1 cellular context compared by ENCODE assay signal in the genomic region with DNA sequence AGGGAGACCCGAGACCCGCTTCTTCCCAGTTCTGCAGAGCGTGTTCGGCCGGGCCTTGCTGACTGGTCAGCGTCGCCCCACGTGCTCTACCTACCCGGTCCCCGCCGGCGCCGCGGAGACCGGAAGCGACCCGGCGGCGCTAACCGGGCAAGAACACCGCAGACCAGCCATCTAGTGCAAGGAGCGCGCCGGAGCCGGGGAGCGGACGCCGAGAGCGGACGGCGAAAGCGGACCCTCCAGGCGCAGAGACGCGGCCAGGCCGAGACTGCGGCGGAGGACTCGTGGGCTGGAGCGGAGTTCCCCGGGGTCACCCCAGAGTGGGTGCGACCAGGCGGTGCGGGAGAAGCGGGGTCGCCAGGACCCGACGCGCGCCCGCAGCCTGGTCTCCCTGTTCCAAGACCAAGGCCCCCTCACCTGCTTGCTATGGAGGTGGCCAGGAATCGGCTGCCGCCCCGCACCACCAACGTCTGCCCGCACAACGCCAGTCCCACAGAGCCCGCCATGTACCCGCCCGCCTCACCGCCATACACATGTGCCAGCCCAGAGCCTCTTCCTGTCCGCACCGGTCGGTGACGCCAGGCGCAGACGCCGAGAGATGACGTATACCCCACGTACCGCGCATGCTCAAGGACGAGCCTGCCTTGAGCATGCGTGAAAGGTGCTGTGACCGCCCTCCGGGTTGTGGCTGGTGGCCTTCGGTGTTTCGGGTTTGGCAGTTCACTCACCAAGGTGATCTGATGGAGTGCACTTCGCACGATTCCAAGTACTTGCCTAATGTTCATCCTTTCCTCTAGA.
TF ChIP-seq lines count a peak whose summit lies in the region.

WDR4 (minus strand) TSS at position 547 of the 795 bp plus-strand sequence; CDS start at position 503, 44 bp downstream.

TF ChIP-seq in K562, 482 proteins besides CTCF, POLR2A, EP300 and RAD21 (continued from another document and continues in another):
- TF ChIP-seq BCLAF1 (IDR thresholded peaks at IDR 0.05; ENCODE audit: borderline replicate concordance in 1 of 2, control insufficient read depth in 1 of 2, low read depth in 2 of 2, low read length in 1 of 2) (no peak), ZBTB5 (IDR thresholded peaks at IDR 0.05) (no peak), JUND (IDR thresholded peaks at IDR 0.05; ENCODE audit: borderline replicate concordance, low read depth, low read length) (peak; percentile 93), JUND (tag; IDR thresholded peaks at IDR 0.05; ENCODE audit: borderline replicate concordance, low read depth, low read length) (peak; percentile 81; the same call in 2 of the 3 replicates), ATF2 (CRISPR knock-in tag; IDR thresholded peaks at IDR 0.05) (peak; percentile 23; the same call in 1 of the 2 replicates), ZNF134 (CRISPR knock-in tag; conservative IDR thresholded peaks at IDR 0.05) (no peak), BMI1 (IDR thresholded peaks at IDR 0.05; ENCODE audit: low read length) (no peak), KDM4B (IDR thresholded peaks at IDR 0.05; ENCODE audit: borderline replicate concordance in 2 of 2, low read depth in 1 of 2) (no peak), ZNF589 (CRISPR knock-in tag; IDR thresholded peaks at IDR 0.05; ENCODE audit: low read depth) (no peak), PRPF4 (IDR thresholded peaks at IDR 0.05; ENCODE audit: insufficient read depth, low read depth, low read length, poor library complexity, severe bottlenecking) (peak; percentile 93), GTF2A2 (tag; IDR thresholded peaks at IDR 0.05) (0 out of 2 replicates have a peak, but pooled peaks have one; percentile 61), TARDBP (IDR thresholded peaks at IDR 0.05) (no peak), POU5F1 (IDR thresholded peaks at IDR 0.05; ENCODE audit: borderline replicate concordance, low read depth, low read length, partially characterized antibody) (peak; percentile 93), ZNF197 (CRISPR knock-in tag; IDR thresholded peaks at IDR 0.05; ENCODE audit: low read depth) (no peak), NELFE (IDR thresholded peaks at IDR 0.05; ENCODE audit: insufficient read depth, insufficient read length) (no peak), CHCHD3 (CRISPR knock-in tag; IDR thresholded peaks at IDR 0.05) (no peak), STAT6 (CRISPR knock-in tag; IDR thresholded peaks at IDR 0.05) (no peak), GATAD2B (IDR thresholded peaks at IDR 0.05; ENCODE audit: borderline replicate concordance) (no peak), ZNF217 (CRISPR knock-in tag; IDR thresholded peaks at IDR 0.05) (no peak), TRIM24 (IDR thresholded peaks at IDR 0.05) (peak in 1 of 2 experiments; percentile 56; a peak in 2 of 4 replicates), HCFC1 (IDR thresholded peaks at IDR 0.05; ENCODE audit: low read depth, low read length) (peak; percentile 91), ZC3H11A (IDR thresholded peaks at IDR 0.05; ENCODE audit: low read depth, low read length) (peak; percentile 64; the same call in 1 of the 2 replicates), HEY1 (CRISPR knock-in tag; IDR thresholded peaks at IDR 0.05; ENCODE audit: borderline replicate concordance) (no peak), SIRT6 (IDR thresholded peaks at IDR 0.05; ENCODE audit: low read depth, low read length) (no peak), ZNF239 (CRISPR knock-in tag; IDR thresholded peaks at IDR 0.05) (no peak; the same call in 1 of the 2 replicates)
- TF ChIP-seq, protein P1, sequence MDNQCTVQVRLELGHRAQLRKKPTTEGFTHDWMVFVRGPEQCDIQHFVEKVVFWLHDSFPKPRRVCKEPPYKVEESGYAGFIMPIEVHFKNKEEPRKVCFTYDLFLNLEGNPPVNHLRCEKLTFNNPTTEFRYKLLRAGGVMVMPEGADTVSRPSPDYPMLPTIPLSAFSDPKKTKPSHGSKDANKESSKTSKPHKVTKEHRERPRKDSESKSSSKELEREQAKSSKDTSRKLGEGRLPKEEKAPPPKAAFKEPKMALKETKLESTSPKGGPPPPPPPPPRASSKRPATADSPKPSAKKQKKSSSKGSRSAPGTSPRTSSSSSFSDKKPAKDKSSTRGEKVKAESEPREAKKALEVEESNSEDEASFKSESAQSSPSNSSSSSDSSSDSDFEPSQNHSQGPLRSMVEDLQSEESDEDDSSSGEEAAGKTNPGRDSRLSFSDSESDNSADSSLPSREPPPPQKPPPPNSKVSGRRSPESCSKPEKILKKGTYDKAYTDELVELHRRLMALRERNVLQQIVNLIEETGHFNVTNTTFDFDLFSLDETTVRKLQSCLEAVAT (IDR thresholded peaks at IDR 0.05) = no peak
- TF ChIP-seq, protein P2, sequence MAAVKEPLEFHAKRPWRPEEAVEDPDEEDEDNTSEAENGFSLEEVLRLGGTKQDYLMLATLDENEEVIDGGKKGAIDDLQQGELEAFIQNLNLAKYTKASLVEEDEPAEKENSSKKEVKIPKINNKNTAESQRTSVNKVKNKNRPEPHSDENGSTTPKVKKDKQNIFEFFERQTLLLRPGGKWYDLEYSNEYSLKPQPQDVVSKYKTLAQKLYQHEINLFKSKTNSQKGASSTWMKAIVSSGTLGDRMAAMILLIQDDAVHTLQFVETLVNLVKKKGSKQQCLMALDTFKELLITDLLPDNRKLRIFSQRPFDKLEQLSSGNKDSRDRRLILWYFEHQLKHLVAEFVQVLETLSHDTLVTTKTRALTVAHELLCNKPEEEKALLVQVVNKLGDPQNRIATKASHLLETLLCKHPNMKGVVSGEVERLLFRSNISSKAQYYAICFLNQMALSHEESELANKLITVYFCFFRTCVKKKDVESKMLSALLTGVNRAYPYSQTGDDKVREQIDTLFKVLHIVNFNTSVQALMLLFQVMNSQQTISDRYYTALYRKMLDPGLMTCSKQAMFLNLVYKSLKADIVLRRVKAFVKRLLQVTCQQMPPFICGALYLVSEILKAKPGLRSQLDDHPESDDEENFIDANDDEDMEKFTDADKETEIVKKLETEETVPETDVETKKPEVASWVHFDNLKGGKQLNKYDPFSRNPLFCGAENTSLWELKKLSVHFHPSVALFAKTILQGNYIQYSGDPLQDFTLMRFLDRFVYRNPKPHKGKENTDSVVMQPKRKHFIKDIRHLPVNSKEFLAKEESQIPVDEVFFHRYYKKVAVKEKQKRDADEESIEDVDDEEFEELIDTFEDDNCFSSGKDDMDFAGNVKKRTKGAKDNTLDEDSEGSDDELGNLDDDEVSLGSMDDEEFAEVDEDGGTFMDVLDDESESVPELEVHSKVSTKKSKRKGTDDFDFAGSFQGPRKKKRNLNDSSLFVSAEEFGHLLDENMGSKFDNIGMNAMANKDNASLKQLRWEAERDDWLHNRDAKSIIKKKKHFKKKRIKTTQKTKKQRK (IDR thresholded peaks at IDR 0.05; ENCODE audit: borderline replicate concordance, low read depth, low read length) = no peak
- TF ChIP-seq, protein P3, sequence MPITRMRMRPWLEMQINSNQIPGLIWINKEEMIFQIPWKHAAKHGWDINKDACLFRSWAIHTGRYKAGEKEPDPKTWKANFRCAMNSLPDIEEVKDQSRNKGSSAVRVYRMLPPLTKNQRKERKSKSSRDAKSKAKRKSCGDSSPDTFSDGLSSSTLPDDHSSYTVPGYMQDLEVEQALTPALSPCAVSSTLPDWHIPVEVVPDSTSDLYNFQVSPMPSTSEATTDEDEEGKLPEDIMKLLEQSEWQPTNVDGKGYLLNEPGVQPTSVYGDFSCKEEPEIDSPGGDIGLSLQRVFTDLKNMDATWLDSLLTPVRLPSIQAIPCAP (CRISPR knock-in tag; IDR thresholded peaks at IDR 0.05; ENCODE audit: borderline replicate concordance) = no peak
- TF ChIP-seq, protein P4, sequence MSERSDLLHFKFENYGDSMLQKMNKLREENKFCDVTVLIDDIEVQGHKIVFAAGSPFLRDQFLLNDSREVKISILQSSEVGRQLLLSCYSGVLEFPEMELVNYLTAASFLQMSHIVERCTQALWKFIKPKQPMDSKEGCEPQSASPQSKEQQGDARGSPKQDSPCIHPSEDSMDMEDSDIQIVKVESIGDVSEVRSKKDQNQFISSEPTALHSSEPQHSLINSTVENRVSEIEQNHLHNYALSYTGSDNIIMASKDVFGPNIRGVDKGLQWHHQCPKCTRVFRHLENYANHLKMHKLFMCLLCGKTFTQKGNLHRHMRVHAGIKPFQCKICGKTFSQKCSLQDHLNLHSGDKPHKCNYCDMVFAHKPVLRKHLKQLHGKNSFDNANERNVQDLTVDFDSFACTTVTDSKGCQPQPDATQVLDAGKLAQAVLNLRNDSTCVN (CRISPR knock-in tag; IDR thresholded peaks at IDR 0.05) = no peak
- TF ChIP-seq, protein P5, sequence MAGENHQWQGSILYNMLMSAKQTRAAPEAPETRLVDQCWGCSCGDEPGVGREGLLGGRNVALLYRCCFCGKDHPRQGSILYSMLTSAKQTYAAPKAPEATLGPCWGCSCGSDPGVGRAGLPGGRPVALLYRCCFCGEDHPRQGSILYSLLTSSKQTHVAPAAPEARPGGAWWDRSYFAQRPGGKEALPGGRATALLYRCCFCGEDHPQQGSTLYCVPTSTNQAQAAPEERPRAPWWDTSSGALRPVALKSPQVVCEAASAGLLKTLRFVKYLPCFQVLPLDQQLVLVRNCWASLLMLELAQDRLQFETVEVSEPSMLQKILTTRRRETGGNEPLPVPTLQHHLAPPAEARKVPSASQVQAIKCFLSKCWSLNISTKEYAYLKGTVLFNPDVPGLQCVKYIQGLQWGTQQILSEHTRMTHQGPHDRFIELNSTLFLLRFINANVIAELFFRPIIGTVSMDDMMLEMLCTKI (IDR thresholded peaks at IDR 0.05; ENCODE audit: partially characterized antibody) = no peak
- TF ChIP-seq, protein P6, sequence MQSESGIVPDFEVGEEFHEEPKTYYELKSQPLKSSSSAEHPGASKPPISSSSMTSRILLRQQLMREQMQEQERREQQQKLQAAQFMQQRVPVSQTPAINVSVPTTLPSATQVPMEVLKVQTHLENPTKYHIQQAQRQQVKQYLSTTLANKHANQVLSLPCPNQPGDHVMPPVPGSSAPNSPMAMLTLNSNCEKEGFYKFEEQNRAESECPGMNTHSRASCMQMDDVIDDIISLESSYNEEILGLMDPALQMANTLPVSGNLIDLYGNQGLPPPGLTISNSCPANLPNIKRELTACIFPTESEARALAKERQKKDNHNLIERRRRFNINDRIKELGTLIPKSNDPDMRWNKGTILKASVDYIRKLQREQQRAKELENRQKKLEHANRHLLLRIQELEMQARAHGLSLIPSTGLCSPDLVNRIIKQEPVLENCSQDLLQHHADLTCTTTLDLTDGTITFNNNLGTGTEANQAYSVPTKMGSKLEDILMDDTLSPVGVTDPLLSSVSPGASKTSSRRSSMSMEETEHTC (IDR thresholded peaks at IDR 0.05) = no peak
